ENCODE assay signal across 1 cellular context in genomic region chr3:144106970-144107369, GRCh38.
TF ChIP-seq lines count a peak whose summit lies in the region.

No MANE protein-coding gene starts in this region.

TF ChIP-seq in K562, 482 proteins besides CTCF, POLR2A, EP300 and RAD21 (continued from another document and continues in another):
- TF ChIP-seq, protein P1, sequence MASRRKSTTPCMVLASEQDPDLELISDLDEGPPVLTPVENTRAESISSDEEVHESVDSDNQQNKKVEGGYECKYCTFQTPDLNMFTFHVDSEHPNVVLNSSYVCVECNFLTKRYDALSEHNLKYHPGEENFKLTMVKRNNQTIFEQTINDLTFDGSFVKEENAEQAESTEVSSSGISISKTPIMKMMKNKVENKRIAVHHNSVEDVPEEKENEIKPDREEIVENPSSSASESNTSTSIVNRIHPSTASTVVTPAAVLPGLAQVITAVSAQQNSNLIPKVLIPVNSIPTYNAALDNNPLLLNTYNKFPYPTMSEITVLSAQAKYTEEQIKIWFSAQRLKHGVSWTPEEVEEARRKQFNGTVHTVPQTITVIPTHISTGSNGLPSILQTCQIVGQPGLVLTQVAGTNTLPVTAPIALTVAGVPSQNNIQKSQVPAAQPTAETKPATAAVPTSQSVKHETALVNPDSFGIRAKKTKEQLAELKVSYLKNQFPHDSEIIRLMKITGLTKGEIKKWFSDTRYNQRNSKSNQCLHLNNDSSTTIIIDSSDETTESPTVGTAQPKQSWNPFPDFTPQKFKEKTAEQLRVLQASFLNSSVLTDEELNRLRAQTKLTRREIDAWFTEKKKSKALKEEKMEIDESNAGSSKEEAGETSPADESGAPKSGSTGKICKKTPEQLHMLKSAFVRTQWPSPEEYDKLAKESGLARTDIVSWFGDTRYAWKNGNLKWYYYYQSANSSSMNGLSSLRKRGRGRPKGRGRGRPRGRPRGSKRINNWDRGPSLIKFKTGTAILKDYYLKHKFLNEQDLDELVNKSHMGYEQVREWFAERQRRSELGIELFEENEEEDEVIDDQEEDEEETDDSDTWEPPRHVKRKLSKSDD (conservative IDR thresholded peaks at IDR 0.05; ENCODE audit: low read length), result no peak
- TF ChIP-seq RBM15 (IDR thresholded peaks at IDR 0.05; ENCODE audit: insufficient read depth, low read length), result no peak
- TF ChIP-seq, protein P2, sequence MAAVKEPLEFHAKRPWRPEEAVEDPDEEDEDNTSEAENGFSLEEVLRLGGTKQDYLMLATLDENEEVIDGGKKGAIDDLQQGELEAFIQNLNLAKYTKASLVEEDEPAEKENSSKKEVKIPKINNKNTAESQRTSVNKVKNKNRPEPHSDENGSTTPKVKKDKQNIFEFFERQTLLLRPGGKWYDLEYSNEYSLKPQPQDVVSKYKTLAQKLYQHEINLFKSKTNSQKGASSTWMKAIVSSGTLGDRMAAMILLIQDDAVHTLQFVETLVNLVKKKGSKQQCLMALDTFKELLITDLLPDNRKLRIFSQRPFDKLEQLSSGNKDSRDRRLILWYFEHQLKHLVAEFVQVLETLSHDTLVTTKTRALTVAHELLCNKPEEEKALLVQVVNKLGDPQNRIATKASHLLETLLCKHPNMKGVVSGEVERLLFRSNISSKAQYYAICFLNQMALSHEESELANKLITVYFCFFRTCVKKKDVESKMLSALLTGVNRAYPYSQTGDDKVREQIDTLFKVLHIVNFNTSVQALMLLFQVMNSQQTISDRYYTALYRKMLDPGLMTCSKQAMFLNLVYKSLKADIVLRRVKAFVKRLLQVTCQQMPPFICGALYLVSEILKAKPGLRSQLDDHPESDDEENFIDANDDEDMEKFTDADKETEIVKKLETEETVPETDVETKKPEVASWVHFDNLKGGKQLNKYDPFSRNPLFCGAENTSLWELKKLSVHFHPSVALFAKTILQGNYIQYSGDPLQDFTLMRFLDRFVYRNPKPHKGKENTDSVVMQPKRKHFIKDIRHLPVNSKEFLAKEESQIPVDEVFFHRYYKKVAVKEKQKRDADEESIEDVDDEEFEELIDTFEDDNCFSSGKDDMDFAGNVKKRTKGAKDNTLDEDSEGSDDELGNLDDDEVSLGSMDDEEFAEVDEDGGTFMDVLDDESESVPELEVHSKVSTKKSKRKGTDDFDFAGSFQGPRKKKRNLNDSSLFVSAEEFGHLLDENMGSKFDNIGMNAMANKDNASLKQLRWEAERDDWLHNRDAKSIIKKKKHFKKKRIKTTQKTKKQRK (IDR thresholded peaks at IDR 0.05; ENCODE audit: borderline replicate concordance, low read depth, low read length), result no peak
- TF ChIP-seq ZNF3 (CRISPR knock-in tag; IDR thresholded peaks at IDR 0.05), result no peak
- TF ChIP-seq RBBP5 (IDR thresholded peaks at IDR 0.05; ENCODE audit: borderline replicate concordance, insufficient read depth, low read length, poor library complexity, severe bottlenecking), result no peak
- TF ChIP-seq CREB1 (IDR thresholded peaks at IDR 0.05), result no peak
- TF ChIP-seq CREB1 (CRISPR knock-in tag; IDR thresholded peaks at IDR 0.05), result no peak
- TF ChIP-seq PRPF4 (IDR thresholded peaks at IDR 0.05; ENCODE audit: insufficient read depth, low read depth, low read length, poor library complexity, severe bottlenecking), result no peak
- TF ChIP-seq CREBBP (IDR thresholded peaks at IDR 0.05; ENCODE audit: low read depth, low read length), result no peak
- no peak for TF ChIP-seq CBX2 (IDR thresholded peaks at IDR 0.05; ENCODE audit: insufficient read depth, low read length, poor library complexity, severe bottlenecking)
- TF ChIP-seq CLOCK (CRISPR knock-in tag; IDR thresholded peaks at IDR 0.05; ENCODE audit: borderline replicate concordance), result no peak
- TF ChIP-seq FOXJ2 (tag; IDR thresholded peaks at IDR 0.05), result no peak
- no peak for TF ChIP-seq ZNF165 (CRISPR knock-in tag; IDR thresholded peaks at IDR 0.05; ENCODE audit: borderline replicate concordance)
- no peak for TF ChIP-seq TCF7 (IDR thresholded peaks at IDR 0.05; ENCODE audit: borderline replicate concordance)
- no peak for TF ChIP-seq E4F1 (CRISPR knock-in tag; IDR thresholded peaks at IDR 0.05; ENCODE audit: borderline replicate concordance)
- TF ChIP-seq GABPB2 (CRISPR knock-in tag; conservative IDR thresholded peaks at IDR 0.05), result no peak
- no peak for TF ChIP-seq ZNF282 (CRISPR knock-in tag; IDR thresholded peaks at IDR 0.05)
- TF ChIP-seq ZBTB11 (CRISPR knock-in tag; IDR thresholded peaks at IDR 0.05), result no peak
- TF ChIP-seq CBX3 (IDR thresholded peaks at IDR 0.05; ENCODE audit: borderline replicate concordance in 1 of 2, low read length in 2 of 2), result no peak
- no peak for TF ChIP-seq CBX5 (IDR thresholded peaks at IDR 0.05; ENCODE audit: borderline replicate concordance, low read depth)
- no peak for TF ChIP-seq RBM39 (optimal IDR thresholded peaks at IDR 0.05; ENCODE audit: low read depth, low read length)
- TF ChIP-seq BRD9 (IDR thresholded peaks at IDR 0.05; ENCODE audit: low read depth, partially characterized antibody), result no peak
- no peak for TF ChIP-seq ZNF318 (IDR thresholded peaks at IDR 0.05; ENCODE audit: borderline replicate concordance in 1 of 2, low read depth in 1 of 2)
- TF ChIP-seq RFX5 (IDR thresholded peaks at IDR 0.05; ENCODE audit: low read depth, low read length), result no peak
- TF ChIP-seq JUNB (CRISPR knock-in tag; conservative IDR thresholded peaks at IDR 0.05), result no peak
- TF ChIP-seq ZNF41 (CRISPR knock-in tag; conservative IDR thresholded peaks at IDR 0.05), result no peak
- TF ChIP-seq ADNP (tag; IDR thresholded peaks at IDR 0.05), result no peak
- TF ChIP-seq IRF1 (CRISPR knock-in tag; IDR thresholded peaks at IDR 0.05; ENCODE audit: borderline replicate concordance), result no peak
- TF ChIP-seq CCNT2 (IDR thresholded peaks at IDR 0.05; ENCODE audit: borderline replicate concordance, extremely low read depth, insufficient read length, low read depth, low read length), result no peak
- no peak for TF ChIP-seq YY1 (IDR thresholded peaks at IDR 0.05; ENCODE audit: borderline replicate concordance in 1 of 3, control insufficient read depth in 1 of 3, extremely low read depth in 1 of 3, insufficient read depth in 3 of 3, insufficient read length in 1 of 3, insufficient replicate concordance in 2 of 3, low read depth in 1 of 3, low read length in 2 of 3)
